Comparison of ENCODE assay signal across 19 cellular contexts in genomic region chr4:99144070-99144469, GRCh38. TPM values are rescaled to one million over a fixed set of nuclear protein-coding genes. Genes with fewer than 3 reads are reported as not detected.
DNase-seq lines count a peak whose midpoint lies in the region; ATAC-seq and TF ChIP-seq lines count a peak whose summit lies in the region.
"Had no signal": no experiment of that assay in that cellular context is flagged by ENCODE, and none has a peak within 500 bp of the region (broad histone marks: within the 10 kb centered on the region; RNA-seq: fewer than 3 reads in every experiment).

Gene ADH4 (minus strand): TSS chr4:99144297. CDS start chr4:99144222, 75 bp downstream.

- H3K4me3 Mint-ChIP-seq in neural crest cell, result no peak within 1 kb of the TSS
- H3K4me3 Mint-ChIP-seq: activated CD8-positive, alpha-beta T cell treated with anti-CD3 and anti-CD28 coated beads, Interleukin-2, amount 10 ng/mL, durations not matched to agents 7 days and 5 days; activated T-helper 1 cell treated with anti-CD3 and anti-CD28 coated beads, Interleukin-12 subunit alpha, Interleukin-12 subunit beta, Interleukin-2, Interleukin-4 antibody, amounts not matched to agents 30 ng/mL and 10 ng/mL and 1 ng/mL, durations not matched to agents 14 hours and 24 hours and 36 hours; CD4-positive, alpha-beta memory T cell; T-helper 1 cell treated with Interleukin-12 subunit alpha and Interleukin-12 subunit beta and Interleukin-4 antibody, amounts not matched to agents 30 μg/mL and 1 μg/mL, for 36 hours had no signal

- no peaks in the 10 kb centered on the region for H3K27me3 Mint-ChIP-seq in neural crest cell (ENCODE audit: low read depth)
- H3K27me3 Mint-ChIP-seq: CD4-positive, alpha-beta memory T cell had no signal

- H3K4me1 Mint-ChIP-seq in neural crest cell, result peaks cover 9% of the 10 kb centered on the region
- H3K4me1 Mint-ChIP-seq: CD4-positive, alpha-beta memory T cell had no signal

- peak within 1 kb of the TSS; percentile 35 for H3K27ac Mint-ChIP-seq in neural crest cell (ENCODE audit: unreplicated experiment)
- H3K27ac Mint-ChIP-seq: activated CD8-positive, alpha-beta T cell treated with anti-CD3 and anti-CD28 coated beads, Interleukin-2, amount 10 ng/mL, durations not matched to agents 7 days and 5 days; activated T-helper 1 cell treated with anti-CD3 and anti-CD28 coated beads, Interleukin-12 subunit alpha, Interleukin-12 subunit beta, Interleukin-2, Interleukin-4 antibody, amounts not matched to agents 30 ng/mL and 10 ng/mL and 1 ng/mL, durations not matched to agents 14 hours and 24 hours and 36 hours; CD4-positive, alpha-beta memory T cell; T-helper 1 cell treated with Interleukin-12 subunit alpha and Interleukin-12 subunit beta and Interleukin-4 antibody, amounts not matched to agents 30 μg/mL and 1 μg/mL, for 36 hours had no signal

- no peaks in the 10 kb centered on the region for H3K9me3 Mint-ChIP-seq in neural crest cell
- H3K9me3 Mint-ChIP-seq: activated T-helper 1 cell treated with anti-CD3 and anti-CD28 coated beads, Interleukin-12 subunit alpha, Interleukin-12 subunit beta, Interleukin-2, Interleukin-4 antibody, amounts not matched to agents 30 ng/mL and 10 ng/mL and 1 ng/mL, durations not matched to agents 14 hours and 24 hours and 36 hours; CD4-positive, alpha-beta memory T cell; T-helper 1 cell treated with Interleukin-12 subunit alpha and Interleukin-12 subunit beta and Interleukin-4 antibody, amounts not matched to agents 30 μg/mL and 1 μg/mL, for 36 hours had no signal

- ATAC-seq in GM18858 (IDR thresholded peaks at IDR 0.05; ENCODE audit: unreplicated experiment) (no peak), HG02885 (IDR thresholded peaks at IDR 0.05; ENCODE audit: poor library complexity, unreplicated experiment) (no peak)
- ATAC-seq: activated CD8-positive, alpha-beta T cell treated with anti-CD3 and anti-CD28 coated beads, Interleukin-2, amount 10 ng/mL, durations not matched to agents 7 days and 5 days had no signal

- TF ChIP-seq CTCF in neural crest cell (conservative IDR thresholded peaks at IDR 0.05), result no peak

- DNase-seq in AG20443 (ENCODE audit: low spot score) (peak; percentile 36), amniotic epithelial cell (ENCODE audit: low read depth) (peak; percentile 28), fibroblast of peridontal ligament (ENCODE audit: extremely low read depth) (peak; percentile 26), neural crest cell (ENCODE audit: low read depth, low spot score) (no peak), GM19238 (ENCODE audit: insufficient read length, low spot score) (no peak), NCI-H1694 treated with DMSO at 0.1 percent for 48 hours (lab: John Stamatoyannopoulos, UW) (no peak)
- DNase-seq: ACHN; activated CD8-positive, alpha-beta T cell treated with anti-CD3 and anti-CD28 coated beads, Interleukin-2, amount 10 ng/mL, durations not matched to agents 7 days and 5 days; adrenal gland; CD4-positive, alpha-beta memory T cell; DMS79; glutamatergic neuron; mesendoderm; NCI-H187; retina had no signal

- no peaks in the 10 kb centered on the region for H3K36me3 Mint-ChIP-seq in neural crest cell (ENCODE audit: low read depth)
- H3K36me3 Mint-ChIP-seq: CD4-positive, alpha-beta memory T cell had no signal

RNA-seq across cellular contexts. Expression of gene ADH4, which starts in this region (rescaled TPM):
- total RNA-seq in neural crest cell, result not detected in 2 replicates
- total RNA-seq: activated CD8-positive, alpha-beta T cell treated with anti-CD3 and anti-CD28 coated beads, Interleukin-2, amount 10 ng/mL, durations not matched to agents 7 days and 5 days; activated T-helper 1 cell treated with anti-CD3 and anti-CD28 coated beads, Interleukin-12 subunit alpha, Interleukin-12 subunit beta, Interleukin-2, Interleukin-4 antibody, amounts not matched to agents 30 ng/mL and 10 ng/mL and 1 ng/mL, durations not matched to agents 14 hours and 24 hours and 36 hours; CD4-positive, alpha-beta memory T cell had no signal

Comparison
In these comparisons a context has a peak if more than half of its experiments do, and no peak if none do; other contexts are left out.
1. DNase-seq: peak in AG20443 (single experiment), amniotic epithelial cell (single experiment) and fibroblast of peridontal ligament (single experiment); none in neural crest cell (single experiment), GM19238 (single experiment) and NCI-H1694 treated with DMSO at 0.1 percent for 48 hours (single experiment).